In the genomic region with DNA sequence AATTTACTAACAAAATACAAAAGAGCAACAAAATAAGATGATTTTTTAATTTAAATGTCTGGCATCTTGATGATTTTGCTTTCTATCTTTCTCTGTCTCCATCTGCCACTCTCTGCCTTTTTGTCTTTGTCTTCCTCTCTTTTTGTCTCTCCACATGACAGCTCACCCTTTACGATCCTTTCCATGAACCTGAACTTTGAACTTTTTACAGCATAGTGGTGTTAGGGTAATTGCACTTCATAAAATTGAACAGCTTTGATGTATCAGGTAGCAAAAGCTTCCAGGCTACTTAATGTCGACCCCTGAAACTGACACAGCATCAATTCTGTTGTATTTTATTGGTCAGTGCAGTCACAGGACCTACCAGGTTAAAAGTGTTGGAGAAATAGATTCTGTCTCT, we compare ENCODE assay signal across 28 cellular contexts.
"Had no signal": no experiment of that assay in that cellular context is flagged by ENCODE, and none has a peak within 500 bp of the region (broad histone marks: within the 10 kb centered on the region; RNA-seq: fewer than 3 reads in every experiment).

No MANE protein-coding gene starts in this region.

- ATAC-seq: effector memory CD8-positive, alpha-beta T cell; left ventricle myocardium superior; lower lobe of right lung; natural killer cell treated with Interleukin-12 subunit alpha and Interleukin-12 subunit beta and Interleukin-15 and Interleukin-18, amount 100 ng/mL, for 72 hours; right lobe of liver; stimulated activated naive CD8-positive, alpha-beta T cell treated with anti-CD3 and anti-CD28 coated beads, Interleukin-15, amount 100 ng/mL, for 72 hours; upper lobe of right lung had no signal

- H3K36me3 ChIP-seq: esophagus squamous epithelium, lower lobe of right lung, neural progenitor cell, right lobe of liver, suprapubic skin, transverse colon, upper lobe of right lung, uterus had no signal

- H3K9me3 ChIP-seq: esophagus squamous epithelium, lower lobe of right lung, right lobe of liver, suprapubic skin, upper lobe of right lung, uterus had no signal

- H3K4me1 ChIP-seq: esophagus squamous epithelium, lower lobe of right lung, neural progenitor cell, parathyroid adenoma, right lobe of liver, suprapubic skin, upper lobe of right lung, uterus had no signal

- DNase-seq: dermis blood vessel endothelial cell; effector memory CD8-positive, alpha-beta T cell; erythroblast; esophagus squamous epithelium; foreskin melanocyte; hypothalamus; immature natural killer cell; islet precursor cell; kidney glomerular epithelial cell; left ventricle myocardium superior; lower lobe of right lung; naive B cell; right lobe of liver; stimulated activated CD4-positive, alpha-beta T cell treated with anti-CD3 and anti-CD28 coated beads, Interleukin-12 subunit alpha, Interleukin-12 subunit beta, amount 100 ng/mL, for 4 hours; stimulated activated CD4-positive, alpha-beta T cell treated with anti-CD3 and anti-CD28 coated beads, Interleukin-1b, Interleukin-23, amount 100 ng/mL, for 48 hours; stimulated activated CD4-positive, alpha-beta T cell treated with anti-CD3 and anti-CD28 coated beads, Interleukin-4, amount 100 ng/mL, for 1 hour; stimulated activated CD8-positive, alpha-beta memory T cell treated with anti-CD3 and anti-CD28 coated beads, Interleukin-4, amount 100 ng/mL, for 48 hours; stimulated activated naive CD4-positive, alpha-beta T cell; stimulated activated naive CD8-positive, alpha-beta T cell treated with anti-CD3 and anti-CD28 coated beads, Interleukin-15, amount 100 ng/mL, for 72 hours; transverse colon; upper lobe of right lung; uterus had no signal

- H3K4me3 ChIP-seq: coronary artery, esophagus squamous epithelium, lower lobe of right lung, neural progenitor cell, right lobe of liver, smooth muscle cell, suprapubic skin, transverse colon, upper lobe of right lung, uterus had no signal
